Comparison of ENCODE assay signal across 1 cellular context in the genomic region with DNA sequence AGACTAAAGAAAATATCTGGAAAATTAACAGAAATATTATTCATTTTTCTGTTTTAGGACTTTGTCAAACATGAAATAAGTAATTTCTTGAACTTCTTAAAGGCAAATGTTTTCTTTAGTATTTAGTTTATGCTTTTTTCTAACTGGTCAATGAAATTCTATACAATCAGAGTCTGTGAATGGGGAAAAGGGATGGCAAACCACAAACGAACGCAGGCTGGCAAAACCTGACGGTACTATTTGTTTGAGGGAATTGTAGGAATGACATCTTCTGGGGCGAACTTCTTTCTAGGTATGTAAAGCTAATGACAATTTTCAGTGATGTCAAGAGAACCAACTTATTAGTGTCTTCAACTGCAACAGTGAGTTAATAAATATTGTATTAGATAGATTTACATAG.
TF ChIP-seq lines count a peak whose summit lies in the region.

No MANE protein-coding gene starts in this region.

TF ChIP-seq in WTC11, 78 proteins besides CTCF, POLR2A, EP300 and RAD21 (continued from another document):
- TF ChIP-seq, protein P1, sequence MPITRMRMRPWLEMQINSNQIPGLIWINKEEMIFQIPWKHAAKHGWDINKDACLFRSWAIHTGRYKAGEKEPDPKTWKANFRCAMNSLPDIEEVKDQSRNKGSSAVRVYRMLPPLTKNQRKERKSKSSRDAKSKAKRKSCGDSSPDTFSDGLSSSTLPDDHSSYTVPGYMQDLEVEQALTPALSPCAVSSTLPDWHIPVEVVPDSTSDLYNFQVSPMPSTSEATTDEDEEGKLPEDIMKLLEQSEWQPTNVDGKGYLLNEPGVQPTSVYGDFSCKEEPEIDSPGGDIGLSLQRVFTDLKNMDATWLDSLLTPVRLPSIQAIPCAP (CRISPR knock-in tag; IDR thresholded peaks at IDR 0.05) = no peak
- TF ChIP-seq KAT7 (CRISPR knock-in tag; IDR thresholded peaks at IDR 0.05; ENCODE audit: borderline replicate concordance) (no peak), ESRRA (CRISPR knock-in tag; IDR thresholded peaks at IDR 0.05; ENCODE audit: borderline replicate concordance) (no peak), NR3C1 (CRISPR knock-in tag; conservative IDR thresholded peaks at IDR 0.05; ENCODE audit: low read depth) (no peak), ZNF396 (CRISPR knock-in tag; IDR thresholded peaks at IDR 0.05; ENCODE audit: borderline replicate concordance) (no peak), GRHL2 (CRISPR knock-in tag; IDR thresholded peaks at IDR 0.05; ENCODE audit: insufficient replicate concordance, severe bottlenecking) (no peak), ZNF121 (CRISPR knock-in tag; IDR thresholded peaks at IDR 0.05) (no peak), SMAD3 (CRISPR knock-in tag; IDR thresholded peaks at IDR 0.05; ENCODE audit: borderline replicate concordance) (no peak)
- TF ChIP-seq, protein P2, sequence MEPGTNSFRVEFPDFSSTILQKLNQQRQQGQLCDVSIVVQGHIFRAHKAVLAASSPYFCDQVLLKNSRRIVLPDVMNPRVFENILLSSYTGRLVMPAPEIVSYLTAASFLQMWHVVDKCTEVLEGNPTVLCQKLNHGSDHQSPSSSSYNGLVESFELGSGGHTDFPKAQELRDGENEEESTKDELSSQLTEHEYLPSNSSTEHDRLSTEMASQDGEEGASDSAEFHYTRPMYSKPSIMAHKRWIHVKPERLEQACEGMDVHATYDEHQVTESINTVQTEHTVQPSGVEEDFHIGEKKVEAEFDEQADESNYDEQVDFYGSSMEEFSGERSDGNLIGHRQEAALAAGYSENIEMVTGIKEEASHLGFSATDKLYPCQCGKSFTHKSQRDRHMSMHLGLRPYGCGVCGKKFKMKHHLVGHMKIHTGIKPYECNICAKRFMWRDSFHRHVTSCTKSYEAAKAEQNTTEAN (CRISPR knock-in tag; IDR thresholded peaks at IDR 0.05) = no peak
- TF ChIP-seq, protein P3, sequence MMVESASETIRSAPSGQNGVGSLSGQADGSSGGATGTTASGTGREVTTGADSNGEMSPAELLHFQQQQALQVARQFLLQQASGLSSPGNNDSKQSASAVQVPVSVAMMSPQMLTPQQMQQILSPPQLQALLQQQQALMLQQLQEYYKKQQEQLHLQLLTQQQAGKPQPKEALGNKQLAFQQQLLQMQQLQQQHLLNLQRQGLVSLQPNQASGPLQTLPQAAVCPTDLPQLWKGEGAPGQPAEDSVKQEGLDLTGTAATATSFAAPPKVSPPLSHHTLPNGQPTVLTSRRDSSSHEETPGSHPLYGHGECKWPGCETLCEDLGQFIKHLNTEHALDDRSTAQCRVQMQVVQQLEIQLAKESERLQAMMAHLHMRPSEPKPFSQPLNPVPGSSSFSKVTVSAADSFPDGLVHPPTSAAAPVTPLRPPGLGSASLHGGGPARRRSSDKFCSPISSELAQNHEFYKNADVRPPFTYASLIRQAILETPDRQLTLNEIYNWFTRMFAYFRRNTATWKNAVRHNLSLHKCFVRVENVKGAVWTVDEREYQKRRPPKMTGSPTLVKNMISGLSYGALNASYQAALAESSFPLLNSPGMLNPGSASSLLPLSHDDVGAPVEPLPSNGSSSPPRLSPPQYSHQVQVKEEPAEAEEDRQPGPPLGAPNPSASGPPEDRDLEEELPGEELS (CRISPR knock-in tag; IDR thresholded peaks at IDR 0.05) = no peak
